ENCODE assay signal across 6 cellular contexts in genomic region chr19:35775046-35775297, GRCh38. TPM values are rescaled to one million over a fixed set of nuclear protein-coding genes. Genes with fewer than 3 reads are reported as not detected.
DNase-seq lines count a peak whose midpoint lies in the region; ATAC-seq and TF ChIP-seq lines count a peak whose summit lies in the region.

No MANE protein-coding gene starts in this region.

- H3K4me3 ChIP-seq in GM23338, result peak overlapping the region; percentile 65; the same call in 1 of the 2 replicates
- no peak overlapping the region for H3K4me3 ChIP-seq in body of pancreas
- H3K4me3 ChIP-seq in neural cell (ENCODE audit: low read length), result peak overlapping the region; percentile 86
- H3K4me3 ChIP-seq in mesendoderm (ENCODE audit: low read length), result no peak overlapping the region

- H2BK15ac ChIP-seq in mesendoderm (replicated peaks; ENCODE audit: low read depth), result no peak overlapping the region

- TF ChIP-seq POLR2A in body of pancreas (IDR thresholded peaks at IDR 0.05), result peak in 1 of 3 donors; percentile 18

- no peak overlapping the region for H2BK120ac ChIP-seq in mesendoderm (ENCODE audit: low read depth, low read length)

- H3K56ac ChIP-seq in mesendoderm (ENCODE audit: low read length), result no peak overlapping the region

- no peak for TF ChIP-seq RAD21 in neural cell (conservative IDR thresholded peaks at IDR 0.05)

- H3K9me3 Mint-ChIP-seq in GM23338, result no peaks in the 10 kb centered on the region; the same call in 2 of the 3 replicates

- TF ChIP-seq CTCF in GM23338 (conservative IDR thresholded peaks at IDR 0.05; ENCODE audit: low read depth in 2 of 2) (no peak), body of pancreas (IDR thresholded peaks at IDR 0.05) (no peak), neural cell (IDR thresholded peaks at IDR 0.05; ENCODE audit: poor library complexity, severe bottlenecking) (no peak)

- H3K9ac ChIP-seq in neural cell (ENCODE audit: low read length), result peak overlapping the region; percentile 53
- no peak overlapping the region for H3K9ac ChIP-seq in mesendoderm (ENCODE audit: low read length)

- H2AK5ac ChIP-seq in mesendoderm (ENCODE audit: low read length), result no peak overlapping the region

- no peaks in the 10 kb centered on the region for H3K79me1 ChIP-seq in mesendoderm (ENCODE audit: low read length)

- H4K20me1 ChIP-seq in GM23338 (replicated peaks; ENCODE audit: insufficient read depth), result no peaks in the 10 kb centered on the region; the same call in 1 of the 2 replicates
- H4K20me1 ChIP-seq in neural cell (ENCODE audit: insufficient read depth), result no peaks in the 10 kb centered on the region

- H3K27ac ChIP-seq in GM23338 (ENCODE audit: low read depth), result no peak overlapping the region
- H3K27ac ChIP-seq in body of pancreas, result no peak overlapping the region
- H3K27ac ChIP-seq in neural cell (ENCODE audit: low read length), result peak overlapping the region; percentile 57
- H3K27ac ChIP-seq in mesendoderm (ENCODE audit: low read depth, low read length), result no peak overlapping the region

- no peak overlapping the region for H3K27ac Mint-ChIP-seq in GM23338

- H3K4ac ChIP-seq in mesendoderm (ENCODE audit: low read depth, low read length), result no peak overlapping the region

- H3F3A ChIP-seq in GM23338 (replicated peaks; ENCODE audit: low read depth) (peaks cover 7% of the 10 kb centered on the region; the same call in 1 of the 2 replicates), neural cell (ENCODE audit: insufficient read depth, low read length, poor library complexity, severe bottlenecking) (no peaks in the 10 kb centered on the region)

- WGBS in body of pancreas, 2 donors, result 24 to 31% methylated on average over 9 of the region's 9 CpGs
- no CpG with 5 or more reads among the region's 9 CpGs for WGBS in mesendoderm (ENCODE audit: extremely low coverage, insufficient coverage, low lambda C conversion rate)

- H3K36me3 Mint-ChIP-seq in GM23338 (ENCODE audit: low read depth), result no peaks in the 10 kb centered on the region; the same call in 2 of the 3 replicates

- H2BK5ac ChIP-seq in mesendoderm (ENCODE audit: low read length), result no peak overlapping the region

- peaks cover 32% of the 10 kb centered on the region for H3K4me1 Mint-ChIP-seq in GM23338

- peaks cover 21% of the 10 kb centered on the region for H3K27me3 Mint-ChIP-seq in GM23338 (ENCODE audit: insufficient read depth, low read depth, poor library complexity)

- no peak overlapping the region for H3K23ac ChIP-seq in mesendoderm (ENCODE audit: low read length)

- no peaks in the 10 kb centered on the region for H3K79me2 ChIP-seq in GM23338 (replicated peaks; ENCODE audit: insufficient read depth)
- peaks cover 25% of the 10 kb centered on the region for H3K79me2 ChIP-seq in neural cell (replicated peaks; ENCODE audit: insufficient read depth, low read length)
- no peaks in the 10 kb centered on the region for H3K79me2 ChIP-seq in mesendoderm (ENCODE audit: control insufficient read depth, insufficient read depth, low read length)

- no peak overlapping the region for H2AFZ ChIP-seq in GM23338
- peak overlapping the region; percentile 53 for H2AFZ ChIP-seq in neural cell (ENCODE audit: low read depth, low read length)

- no peaks in the 10 kb centered on the region for H3K36me3 ChIP-seq in GM23338 (ENCODE audit: insufficient read depth)
- H3K36me3 ChIP-seq in body of pancreas (replicated peaks in 1 of 2; ENCODE audit: insufficient read depth in 1 of 2, low read depth in 2 of 2), result no peaks in the 10 kb centered on the region
- no peaks in the 10 kb centered on the region for H3K36me3 ChIP-seq in neural cell (ENCODE audit: insufficient read depth, low read length)
- no peaks in the 10 kb centered on the region for H3K36me3 ChIP-seq in mesendoderm (ENCODE audit: control insufficient read depth, insufficient read depth, low read length)

- H3K9me2 ChIP-seq in GM23338 (ENCODE audit: insufficient read depth), result no peaks in the 10 kb centered on the region
- no peaks in the 10 kb centered on the region for H3K9me2 ChIP-seq in neural cell (ENCODE audit: insufficient read depth, low read length)

- peaks cover 22% of the 10 kb centered on the region for H3K4me1 ChIP-seq in GM23338 (ENCODE audit: insufficient read depth)
- peaks cover 14% of the 10 kb centered on the region for H3K4me1 ChIP-seq in body of pancreas
- peaks cover 8% of the 10 kb centered on the region for H3K4me1 ChIP-seq in mesendoderm (ENCODE audit: control insufficient read depth, low read depth, low read length)

- TF ChIP-seq EP300 in neural cell (conservative IDR thresholded peaks at IDR 0.05; ENCODE audit: poor library complexity, severe bottlenecking), result no peak

- H4K5ac ChIP-seq in mesendoderm (ENCODE audit: low read length), result no peak overlapping the region

- H3K4me2 ChIP-seq in GM23338, result peak overlapping the region; percentile 62
- H3K4me2 ChIP-seq in neural cell (ENCODE audit: low read length), result peak overlapping the region; percentile 58
- H3K4me2 ChIP-seq in mesendoderm (ENCODE audit: low read length), result no peak overlapping the region

- intact Hi-C loops in body of pancreas (cut with DNase I), result no loop called here

- no peaks in the 10 kb centered on the region for H3K9me3 ChIP-seq in body of pancreas
- H3K9me3 ChIP-seq in neural cell (ENCODE audit: low read length), result no peaks in the 10 kb centered on the region

- H3K4me3 Mint-ChIP-seq in GM23338, result peak overlapping the region; percentile 76

- ATAC-seq in GM23338, result no peak
- ATAC-seq in body of pancreas, result peak; percentile 18
- ATAC-seq in HG03469 (IDR thresholded peaks at IDR 0.05; ENCODE audit: unreplicated experiment), result no peak

- H3K27me3 ChIP-seq in GM23338 (ENCODE audit: insufficient read depth) (peaks cover 16% of the 10 kb centered on the region), body of pancreas (no peaks in the 10 kb centered on the region), neural cell (ENCODE audit: insufficient read depth, low read depth, low read length) (no peaks in the 10 kb centered on the region), mesendoderm (ENCODE audit: insufficient read depth, low read length, poor library complexity) (no peaks in the 10 kb centered on the region)

- DNase-seq in GM23338 (ENCODE audit: low spot score) (no peak), body of pancreas (no peak), mesendoderm (no peak), SIG-M5 (lab: John Stamatoyannopoulos, UW) (no peak)

- no peak overlapping the region for H3K18ac ChIP-seq in mesendoderm (ENCODE audit: low read length)

- no peak overlapping the region for H4K8ac ChIP-seq in mesendoderm (ENCODE audit: low read depth, low read length)

RNA-seq across cellular contexts. Expression of gene ARHGAP33, which starts 0.4 kb away (rescaled TPM):
- total RNA-seq in GM23338 (2014; rRNA removed; shearing (Covaris generic)), result 17.7 and 22.1 TPM in 2 replicates
- polyA plus RNA-seq in GM23338 (2016; fragmentation: Nextera tagmentation; extraction: Ambion mirVana), result 10.3 and 11.6 TPM in 2 replicates
- 10 to 100 TPM in 1 of 2 donors, 1 to 10 TPM in 1; 8.6 to 71.5 TPM for total RNA-seq in body of pancreas
- 20.5 and 46.0 TPM in 2 replicates for polyA plus RNA-seq in neural cell
- polyA minus RNA-seq in neural cell, result 129 and 141 TPM in 2 replicates
- 10.3 TPM for polyA plus RNA-seq in mesendoderm (2013, experiment 1 of 2)
- 9.8 TPM for polyA plus RNA-seq in mesendoderm (2013, experiment 2 of 2)

RNA-seq across cellular contexts. Expression of gene PROSER3, which starts 17.0 kb away (rescaled TPM):
- total RNA-seq in GM23338 (2014; rRNA removed; shearing (Covaris generic)), result 14.7 and 28.0 TPM in 2 replicates
- polyA plus RNA-seq in GM23338 (2016; fragmentation: Nextera tagmentation; extraction: Ambion mirVana), result 21.8 and 24.1 TPM in 2 replicates
- total RNA-seq in body of pancreas, result 10 to 100 TPM in 1 of 2 donors, 1 to 10 TPM in 1; 7.3 to 14.2 TPM
- 1.2 and 1.5 TPM in 2 replicates for polyA plus RNA-seq in neural cell
- 6.1 and 6.6 TPM in 2 replicates for polyA minus RNA-seq in neural cell
- polyA plus RNA-seq in mesendoderm (2013, experiment 1 of 2), result 17.9 TPM
- 17.6 TPM for polyA plus RNA-seq in mesendoderm (2013, experiment 2 of 2)

RNA-seq across cellular contexts. Expression of gene HSPB6, which starts 18.1 kb away (rescaled TPM):
- 0.27 and 0.87 TPM in 2 replicates for total RNA-seq in GM23338 (2014; rRNA removed; shearing (Covaris generic))
- polyA plus RNA-seq in GM23338 (2016; fragmentation: Nextera tagmentation; extraction: Ambion mirVana), result 3.2 and 3.9 TPM in 2 replicates
- total RNA-seq in body of pancreas, result 100 to 1,000 TPM in 1 of 2 donors, 10 to 100 TPM in 1; 35.0 to 117 TPM
- polyA plus RNA-seq in neural cell, result not detected in 2 replicates
- not detected in 2 replicates for polyA minus RNA-seq in neural cell
- polyA plus RNA-seq in mesendoderm (2013, experiment 1 of 2), result 1.3 TPM
- 1.1 TPM for polyA plus RNA-seq in mesendoderm (2013, experiment 2 of 2)

RNA-seq across cellular contexts. Expression of gene LIN37, which starts 26.6 kb away (rescaled TPM):
- total RNA-seq in GM23338 (2014; rRNA removed; shearing (Covaris generic)), result 6.8 and 7.1 TPM in 2 replicates
- polyA plus RNA-seq in GM23338 (2016; fragmentation: Nextera tagmentation; extraction: Ambion mirVana), result 4.3 and 8.3 TPM in 2 replicates
- total RNA-seq in body of pancreas, result 1 to 10 TPM; 6.7 to 7.6 TPM
- 25.7 and 37.2 TPM in 2 replicates for polyA plus RNA-seq in neural cell
- polyA minus RNA-seq in neural cell, result 14.9 and 17.1 TPM in 2 replicates
- polyA plus RNA-seq in mesendoderm (2013, experiment 1 of 2), result 2.7 TPM
- polyA plus RNA-seq in mesendoderm (2013, experiment 2 of 2), result 3.4 TPM

RNA-seq across cellular contexts. Expression of gene PSENEN, which starts 29.5 kb away (rescaled TPM):
- total RNA-seq in GM23338 (2014; rRNA removed; shearing (Covaris generic)), result 18.5 and 20.6 TPM in 2 replicates
- polyA plus RNA-seq in GM23338 (2016; fragmentation: Nextera tagmentation; extraction: Ambion mirVana) (175 and 197 TPM in 2 replicates), neural cell (46.2 and 46.7 TPM in 2 replicates)
- total RNA-seq in body of pancreas, result 10 to 100 TPM; 10.6 to 21.1 TPM
- 18.0 and 22.3 TPM in 2 replicates for polyA minus RNA-seq in neural cell
- 90.9 TPM for polyA plus RNA-seq in mesendoderm (2013, experiment 1 of 2)
- 84.3 TPM for polyA plus RNA-seq in mesendoderm (2013, experiment 2 of 2)

Comparison
In these comparisons a context has a peak if more than half of its experiments do, and no peak if none do; other contexts are left out.
1. H3K4me3 ChIP-seq: peak in GM23338 (single experiment) and neural cell (single experiment); none in body of pancreas (0 of 2) and mesendoderm (single experiment).
2. RNA of gene HSPB6, which starts 18.1 kb away (total RNA-seq): 35.0 to 117 TPM in body of pancreas; 0.27 to 0.87 TPM in GM23338; every median in the first group is over 10 times any median in the second.